ENCODE assay signal across 23 cellular contexts in genomic region chr17:79262624-79263023, GRCh38.
"Had no signal": no experiment of that assay in that cellular context is flagged by ENCODE, and none has a peak within 500 bp of the region (broad histone marks: within the 10 kb centered on the region; RNA-seq: fewer than 3 reads in every experiment).

No MANE protein-coding gene starts in this region.

- FAIRE-seq: endothelial cell of umbilical vein, kidney, small intestine had no signal

- H3K4me2 ChIP-seq: hepatocyte had no signal

- H3K27ac ChIP-seq: esophagus muscularis mucosa, foreskin keratinocyte, gastroesophageal sphincter, heart left ventricle, hepatocyte, parathyroid adenoma, right lobe of liver, suprapubic skin had no signal

- H3K9ac ChIP-seq: parathyroid adenoma had no signal

- H3K36me3 ChIP-seq: esophagus muscularis mucosa, gastroesophageal sphincter, heart left ventricle, right lobe of liver, suprapubic skin had no signal

- H3K27me3 ChIP-seq: right lobe of liver had no signal

- DNase-seq: dermis blood vessel endothelial cell; effector memory CD4-positive, alpha-beta T cell; foreskin keratinocyte; heart left ventricle; kidney; mesenchymal stem cell; mucosa of descending colon; naive B cell; right lobe of liver; small intestine; stimulated activated CD4-positive, alpha-beta T cell treated with anti-CD3 and anti-CD28 coated beads, Interleukin-15, amount 100 ng/mL, for 24 hours; stimulated activated CD4-positive, alpha-beta T cell treated with anti-CD3 and anti-CD28 coated beads, Interleukin-2, amount 100 ng/mL, for 48 hours; stimulated activated CD8-positive, alpha-beta memory T cell treated with anti-CD3 and anti-CD28 coated beads, Interleukin-4, amount 100 ng/mL, for 48 hours; stimulated activated naive CD4-positive, alpha-beta T cell; stimulated activated naive CD8-positive, alpha-beta T cell treated with anti-CD3 and anti-CD28 coated beads, Interleukin-15, amount 100 ng/mL, for 72 hours had no signal

- H3K79me2 ChIP-seq: hepatocyte, parathyroid adenoma had no signal

- H3K4me1 ChIP-seq: esophagus muscularis mucosa, foreskin keratinocyte, gastroesophageal sphincter, heart left ventricle, parathyroid adenoma, right lobe of liver, suprapubic skin had no signal

- ATAC-seq: foreskin keratinocyte; gastroesophageal sphincter; heart left ventricle; left lobe of liver; mucosa of descending colon; natural killer cell treated with Interleukin-12 subunit alpha and Interleukin-12 subunit beta and Interleukin-15 and Interleukin-18, amount 100 ng/mL, for 72 hours; right lobe of liver; stimulated activated naive CD8-positive, alpha-beta T cell treated with anti-CD3 and anti-CD28 coated beads, Interleukin-15, amount 100 ng/mL, for 72 hours had no signal

- H3K4me3 ChIP-seq: esophagus muscularis mucosa, gastroesophageal sphincter, heart left ventricle, hepatocyte, mucosa of descending colon, right lobe of liver, suprapubic skin had no signal

- H2AFZ ChIP-seq: hepatocyte, parathyroid adenoma had no signal

- H3K9me3 ChIP-seq: esophagus muscularis mucosa, gastroesophageal sphincter, heart left ventricle, mucosa of descending colon, right lobe of liver, suprapubic skin had no signal
